1 cellular context compared by ENCODE assay signal in genomic region chr1:2408859-2409276, GRCh38.
TF ChIP-seq lines count a peak whose summit lies in the region.

No MANE protein-coding gene starts in this region.

TF ChIP-seq in K562, 482 proteins besides CTCF, POLR2A, EP300 and RAD21:
- TF ChIP-seq RBFOX2 (IDR thresholded peaks at IDR 0.05; ENCODE audit: low read depth, low read length) (peak; percentile 45; the same call in 1 of the 2 replicates), KLF6 (CRISPR knock-in tag; IDR thresholded peaks at IDR 0.05; ENCODE audit: borderline replicate concordance) (no peak), ZNF318 (IDR thresholded peaks at IDR 0.05; ENCODE audit: borderline replicate concordance in 1 of 2, low read depth in 1 of 2) (no peak), NCOA1 (IDR thresholded peaks at IDR 0.05; ENCODE audit: low read depth) (no peak), USF2 (CRISPR knock-in tag; IDR thresholded peaks at IDR 0.05) (peak; percentile 64), SP2 (IDR thresholded peaks at IDR 0.05; ENCODE audit: extremely low read depth, low read depth, low read length, poor library complexity, severe bottlenecking) (no peak), POLR2G (IDR thresholded peaks at IDR 0.05; ENCODE audit: low read depth, low read length) (peak; percentile 57; the same call in 1 of the 2 replicates), USF1 (CRISPR knock-in tag; IDR thresholded peaks at IDR 0.05) (peak; percentile 81), NFYB (IDR thresholded peaks at IDR 0.05; ENCODE audit: extremely low read depth, insufficient read length) (no peak)
- TF ChIP-seq, protein P1, sequence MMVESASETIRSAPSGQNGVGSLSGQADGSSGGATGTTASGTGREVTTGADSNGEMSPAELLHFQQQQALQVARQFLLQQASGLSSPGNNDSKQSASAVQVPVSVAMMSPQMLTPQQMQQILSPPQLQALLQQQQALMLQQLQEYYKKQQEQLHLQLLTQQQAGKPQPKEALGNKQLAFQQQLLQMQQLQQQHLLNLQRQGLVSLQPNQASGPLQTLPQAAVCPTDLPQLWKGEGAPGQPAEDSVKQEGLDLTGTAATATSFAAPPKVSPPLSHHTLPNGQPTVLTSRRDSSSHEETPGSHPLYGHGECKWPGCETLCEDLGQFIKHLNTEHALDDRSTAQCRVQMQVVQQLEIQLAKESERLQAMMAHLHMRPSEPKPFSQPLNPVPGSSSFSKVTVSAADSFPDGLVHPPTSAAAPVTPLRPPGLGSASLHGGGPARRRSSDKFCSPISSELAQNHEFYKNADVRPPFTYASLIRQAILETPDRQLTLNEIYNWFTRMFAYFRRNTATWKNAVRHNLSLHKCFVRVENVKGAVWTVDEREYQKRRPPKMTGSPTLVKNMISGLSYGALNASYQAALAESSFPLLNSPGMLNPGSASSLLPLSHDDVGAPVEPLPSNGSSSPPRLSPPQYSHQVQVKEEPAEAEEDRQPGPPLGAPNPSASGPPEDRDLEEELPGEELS (CRISPR knock-in tag; IDR thresholded peaks at IDR 0.05; ENCODE audit: borderline replicate concordance): no peak
TF ChIP-seq in K562: peak in this region for 4.
